In the genomic region with DNA sequence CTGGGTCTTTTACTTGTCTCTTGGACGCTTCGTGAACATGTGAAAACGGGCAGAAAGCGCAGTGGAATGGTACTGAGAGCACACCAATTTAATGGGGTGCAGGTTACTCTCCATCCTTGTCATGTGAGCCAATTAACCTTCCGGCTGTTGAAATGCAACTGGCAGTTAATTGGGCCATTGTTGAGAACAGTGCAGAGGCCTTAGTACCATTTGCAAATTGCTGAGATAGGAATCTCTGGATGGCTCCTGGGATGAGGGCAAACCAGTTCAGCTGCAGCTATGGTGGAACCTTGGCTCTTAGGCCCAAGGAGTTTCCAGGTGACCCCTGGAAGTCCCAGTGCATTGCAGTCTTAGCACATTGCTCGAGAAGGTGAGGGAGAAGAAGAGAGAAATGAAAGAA, we compare ENCODE assay signal across 21 cellular contexts.
DNase-seq lines count a peak whose midpoint lies in the region; ATAC-seq and TF ChIP-seq lines count a peak whose summit lies in the region.
"Had no signal": no experiment of that assay in that cellular context is flagged by ENCODE, and none has a peak within 500 bp of the region (broad histone marks: within the 10 kb centered on the region; RNA-seq: fewer than 3 reads in every experiment).

No MANE protein-coding gene starts in this region.

- H3K27ac Mint-ChIP-seq in activated T-cell treated with anti-CD3 and anti-CD28 coated beads, Interleukin-2, amount 50 U/mL, for 72 hours: peak overlapping the region; percentile 96
- peak overlapping the region; percentile 6 for H3K27ac Mint-ChIP-seq in activated T-helper 2 cell treated with anti-CD3 and anti-CD28 coated beads, Interferon-gamma antibody, Interleukin-2, Interleukin-4, amounts not matched to agents 10 μg/mL and 5 μg/mL and 100 μg/mL, durations not matched to agents 14 hours and 24 hours and 36 hours
- no peak overlapping the region for H3K27ac Mint-ChIP-seq in neural progenitor cell

- H3K36me3 ChIP-seq in HUES48 (ENCODE audit: control insufficient read depth, insufficient read depth, low read length) (no peaks in the 10 kb centered on the region), neural progenitor cell (no peaks in the 10 kb centered on the region), upper lobe of right lung (no peaks in the 10 kb centered on the region)
- H3K36me3 ChIP-seq: adrenal gland, heart left ventricle had no signal

- peak overlapping the region; percentile 73 to 87 for H3K4me3 Mint-ChIP-seq in activated T-cell treated with anti-CD3 and anti-CD28 coated beads, Interleukin-2, amount 50 U/mL, for 72 hours
- H3K4me3 Mint-ChIP-seq in activated T-helper 2 cell treated with anti-CD3 and anti-CD28 coated beads, Interferon-gamma antibody, Interleukin-2, Interleukin-4, amounts not matched to agents 10 μg/mL and 5 μg/mL and 100 μg/mL, durations not matched to agents 14 hours and 24 hours and 36 hours (ENCODE audit: low read depth): no peak overlapping the region
- H3K4me3 Mint-ChIP-seq in neural progenitor cell: no peak overlapping the region

- TF ChIP-seq CTCF in neural progenitor cell (IDR thresholded peaks at IDR 0.05) (no peak), upper lobe of right lung (IDR thresholded peaks at IDR 0.05) (no peak)

- H3K27ac ChIP-seq in HUES48 (ENCODE audit: low read depth, low read length) (peak overlapping the region; percentile 2), neural progenitor cell (no peak overlapping the region), upper lobe of right lung (no peak overlapping the region)
- H3K27ac ChIP-seq: adrenal gland, C4-2B, coronary artery, psoas muscle had no signal

- H3F3A ChIP-seq in neural progenitor cell (ENCODE audit: low read depth): peaks cover 6% of the 10 kb centered on the region

- intact Hi-C loops in activated T-helper 2 cell treated with anti-CD3 and anti-CD28 coated beads, Interferon-gamma antibody, Interleukin-2, Interleukin-4, amounts not matched to agents 10 μg/mL and 5 μg/mL and 100 μg/mL, durations not matched to agents 14 hours and 24 hours and 36 hours (cut with micrococcal nuclease): loop anchor here (5.0 to 10.0 kb wide), 2 partner anchors 586 to 794 kb away; a partner anchor contains a TSS
- intact Hi-C loops in upper lobe of right lung (cut with DNase I): no loop called here

- DNase-seq in activated T-cell treated with anti-CD3 and anti-CD28 coated beads, Interleukin-2, amount 50 U/mL, for 72 hours: no peak
- DNase-seq in activated T-cell treated with anti-CD3 and anti-CD28 coated beads, Interleukin-2, amount 50 U/mL, for 1 hour: no peak
- no peak for DNase-seq in activated T-helper 2 cell treated with anti-CD3 and anti-CD28 coated beads, Interferon-gamma antibody, Interleukin-2, Interleukin-4, amounts not matched to agents 10 μg/mL and 5 μg/mL and 100 μg/mL, durations not matched to agents 14 hours and 24 hours and 36 hours (ENCODE audit: low spot score)
- DNase-seq in neural progenitor cell (ENCODE audit: low spot score) (no peak), upper lobe of right lung (no peak)
- DNase-seq in stimulated activated CD4-positive, alpha-beta T cell treated with anti-CD3 and anti-CD28 coated beads, Interleukin-4, amount 100 ng/mL, for 24 hours: no peak
- no peak for DNase-seq in stimulated activated CD4-positive, alpha-beta T cell treated with anti-CD3 and anti-CD28 coated beads, Interleukin-1b, Interleukin-23, amount 100 ng/mL, for 48 hours
- DNase-seq: adrenal gland; DMS79 treated with DMSO at 0.1 percent for 48 hours; H7; heart left ventricle; left ventricle myocardium superior; NCI-H1048; NCI-H2029 treated with DMSO at 0.1 percent for 48 hours; NCI-H510A; psoas muscle; stimulated activated CD4-positive, alpha-beta T cell treated with anti-CD3 and anti-CD28 coated beads, Interleukin-2, amount 100 ng/mL, for 24 hours; stimulated activated naive CD4-positive, alpha-beta T cell treated with Interleukin-2 at 50 U/mL for 16 hours had no signal

- H4K20me1 ChIP-seq in neural progenitor cell (ENCODE audit: low read depth): no peaks in the 10 kb centered on the region

- no peak for ATAC-seq in activated T-cell treated with anti-CD3 and anti-CD28 coated beads, Interleukin-2, amount 50 U/mL, for 72 hours (replicated peaks in 1 of 2)
- no peak for ATAC-seq in upper lobe of right lung
- ATAC-seq: heart left ventricle, left ventricle myocardium superior, psoas muscle had no signal

- peak overlapping the region; percentile 57 for H2AFZ ChIP-seq in neural progenitor cell (replicated peaks)

- no peak overlapping the region for H3K4me2 ChIP-seq in neural progenitor cell

- H3K9me3 Mint-ChIP-seq in activated T-cell treated with anti-CD3 and anti-CD28 coated beads, Interleukin-2, amount 50 U/mL, for 72 hours: peaks cover 6% of the 10 kb centered on the region in 2 donors
- peaks cover 10% of the 10 kb centered on the region for H3K9me3 Mint-ChIP-seq in activated T-helper 2 cell treated with anti-CD3 and anti-CD28 coated beads, Interferon-gamma antibody, Interleukin-2, Interleukin-4, amounts not matched to agents 10 μg/mL and 5 μg/mL and 100 μg/mL, durations not matched to agents 14 hours and 24 hours and 36 hours
- peaks cover 6% of the 10 kb centered on the region for H3K9me3 Mint-ChIP-seq in neural progenitor cell

- no peaks in the 10 kb centered on the region for H3K27me3 ChIP-seq in HUES48 (ENCODE audit: control insufficient read depth, insufficient read depth, low read length)
- H3K27me3 ChIP-seq in neural progenitor cell: no peaks in the 10 kb centered on the region
- H3K27me3 ChIP-seq in upper lobe of right lung: no peaks in the 10 kb centered on the region
- H3K27me3 ChIP-seq: adrenal gland, heart left ventricle had no signal

- H3K4me1 Mint-ChIP-seq in activated T-cell treated with anti-CD3 and anti-CD28 coated beads, Interleukin-2, amount 50 U/mL, for 72 hours (ENCODE audit: low read depth): peaks cover 84% of the 10 kb centered on the region
- peaks cover 54% of the 10 kb centered on the region for H3K4me1 Mint-ChIP-seq in activated T-helper 2 cell treated with anti-CD3 and anti-CD28 coated beads, Interferon-gamma antibody, Interleukin-2, Interleukin-4, amounts not matched to agents 10 μg/mL and 5 μg/mL and 100 μg/mL, durations not matched to agents 14 hours and 24 hours and 36 hours (ENCODE audit: low read depth)
- H3K4me1 Mint-ChIP-seq in neural progenitor cell: peaks cover 12% of the 10 kb centered on the region

- H3K9me3 ChIP-seq in HUES48 (ENCODE audit: control insufficient read depth, insufficient read depth, low read length) (no peaks in the 10 kb centered on the region), neural progenitor cell (ENCODE audit: low read depth) (no peaks in the 10 kb centered on the region), upper lobe of right lung (no peaks in the 10 kb centered on the region)
- H3K9me3 ChIP-seq: adrenal gland, heart left ventricle, psoas muscle had no signal

- H3K36me3 Mint-ChIP-seq in activated T-cell treated with anti-CD3 and anti-CD28 coated beads, Interleukin-2, amount 50 U/mL, for 72 hours (ENCODE audit: insufficient read depth in 2 of 2): peaks cover 11 to 23% of the 10 kb centered on the region in 2 donors
- H3K36me3 Mint-ChIP-seq in activated T-helper 2 cell treated with anti-CD3 and anti-CD28 coated beads, Interferon-gamma antibody, Interleukin-2, Interleukin-4, amounts not matched to agents 10 μg/mL and 5 μg/mL and 100 μg/mL, durations not matched to agents 14 hours and 24 hours and 36 hours (ENCODE audit: low read depth): peaks cover 20% of the 10 kb centered on the region
- peaks cover 2% of the 10 kb centered on the region for H3K36me3 Mint-ChIP-seq in neural progenitor cell

- no peak overlapping the region for H3K4me3 ChIP-seq in HUES48 (ENCODE audit: low read depth, low read length)
- H3K4me3 ChIP-seq in neural progenitor cell: no peak overlapping the region
- H3K4me3 ChIP-seq in upper lobe of right lung: no peak overlapping the region
- H3K4me3 ChIP-seq: adrenal gland, coronary artery, heart left ventricle, psoas muscle had no signal

- no peaks in the 10 kb centered on the region for H3K79me2 ChIP-seq in neural progenitor cell (ENCODE audit: low read depth)

- peaks cover 31% of the 10 kb centered on the region for H3K4me1 ChIP-seq in HUES48 (ENCODE audit: control insufficient read depth, insufficient read depth, low read length)
- H3K4me1 ChIP-seq in neural progenitor cell: peaks cover 20% of the 10 kb centered on the region
- H3K4me1 ChIP-seq in upper lobe of right lung: no peaks in the 10 kb centered on the region
- H3K4me1 ChIP-seq: psoas muscle had no signal

- no peaks in the 10 kb centered on the region for H3K27me3 Mint-ChIP-seq in activated T-cell treated with anti-CD3 and anti-CD28 coated beads, Interleukin-2, amount 50 U/mL, for 72 hours (ENCODE audit: low read depth)
- no peaks in the 10 kb centered on the region for H3K27me3 Mint-ChIP-seq in activated T-helper 2 cell treated with anti-CD3 and anti-CD28 coated beads, Interferon-gamma antibody, Interleukin-2, Interleukin-4, amounts not matched to agents 10 μg/mL and 5 μg/mL and 100 μg/mL, durations not matched to agents 14 hours and 24 hours and 36 hours (ENCODE audit: low read depth)
- H3K27me3 Mint-ChIP-seq in neural progenitor cell (ENCODE audit: insufficient read depth, low read depth): peaks cover 3% of the 10 kb centered on the region

- H3K9ac ChIP-seq in HUES48 (ENCODE audit: low read depth, low read length): no peak overlapping the region
- no peak overlapping the region for H3K9ac ChIP-seq in neural progenitor cell

Comparison
In these comparisons a context has a peak if more than half of its experiments do, and no peak if none do; other contexts are left out.
1. H3K4me3 Mint-ChIP-seq: peak in activated T-cell treated with anti-CD3 and anti-CD28 coated beads, Interleukin-2, amount 50 U/mL, for 72 hours (2 of 2); none in activated T-helper 2 cell treated with anti-CD3 and anti-CD28 coated beads, Interferon-gamma antibody, Interleukin-2, Interleukin-4, amounts not matched to agents 10 μg/mL and 5 μg/mL and 100 μg/mL, durations not matched to agents 14 hours and 24 hours and 36 hours (single experiment) and neural progenitor cell (single experiment).